22 cellular contexts compared by ENCODE assay signal in the genomic region with DNA sequence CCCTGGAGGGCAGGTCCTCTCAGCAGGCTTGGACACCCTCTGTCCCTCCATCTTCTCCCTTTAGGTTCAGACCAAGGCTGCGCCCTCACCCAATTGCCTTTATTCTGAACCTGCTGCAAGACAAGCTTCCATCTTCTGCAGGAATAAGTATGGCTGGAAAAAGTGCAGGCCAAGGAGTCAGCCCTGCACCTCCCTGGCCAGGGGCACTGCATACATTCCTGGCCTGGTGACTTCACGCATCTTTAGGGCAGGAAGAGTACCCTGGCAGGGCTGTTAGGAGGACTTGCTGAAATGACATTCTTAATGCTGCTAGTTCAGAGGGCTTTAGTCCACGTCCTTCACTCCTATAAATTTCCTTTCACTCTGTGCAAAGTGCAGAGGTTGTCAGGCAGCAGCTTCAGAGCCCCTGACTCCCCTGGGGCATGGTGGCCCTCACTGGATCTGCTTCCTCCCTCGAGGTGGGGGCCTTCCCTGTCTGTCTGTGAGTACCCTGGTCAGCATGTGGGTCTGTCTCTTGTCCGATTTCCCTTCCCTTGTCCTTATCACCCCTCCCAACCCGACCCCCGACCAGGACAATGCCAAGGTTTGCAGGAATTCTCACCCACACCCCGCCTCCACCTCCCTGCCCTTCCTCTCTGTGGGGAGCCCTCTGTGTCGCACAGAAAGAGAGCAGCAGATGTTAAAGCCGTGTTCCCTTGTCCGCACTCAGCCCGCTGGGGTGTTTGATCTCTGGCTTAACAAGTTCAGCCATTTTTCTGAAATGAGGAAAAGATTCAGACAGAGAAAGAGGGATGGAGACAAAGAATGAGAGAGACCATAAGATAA.
DNase-seq lines count a peak whose midpoint lies in the region; ATAC-seq, FAIRE-seq and TF ChIP-seq lines count a peak whose summit lies in the region.
"Had no signal": no experiment of that assay in that cellular context is flagged by ENCODE, and none has a peak within 500 bp of the region (broad histone marks: within the 10 kb centered on the region; RNA-seq: fewer than 3 reads in every experiment).

No MANE protein-coding gene starts in this region.

- H3K4me3 Mint-ChIP-seq in astrocyte (ENCODE audit: unreplicated experiment) = peak overlapping the region; percentile 20
- H3K4me3 Mint-ChIP-seq: activated CD8-positive, alpha-beta T cell treated with anti-CD3 and anti-CD28 coated beads for 36 hours; B cell had no signal

- no peaks in the 10 kb centered on the region for H3K9me3 ChIP-seq in astrocyte (ENCODE audit: insufficient read depth, low read depth, low read length)
- H3K9me3 ChIP-seq: right atrium auricular region, upper lobe of right lung had no signal

- no peaks in the 10 kb centered on the region for H4K20me1 ChIP-seq in astrocyte (ENCODE audit: insufficient read depth, low read length)

- H3K27me3 Mint-ChIP-seq in astrocyte (ENCODE audit: low read depth, unreplicated experiment) = peaks cover 30% of the 10 kb centered on the region

- H3K27me3 ChIP-seq in astrocyte (ENCODE audit: insufficient read depth, low read length) = peaks cover 2% of the 10 kb centered on the region
- H3K27me3 ChIP-seq: right atrium auricular region had no signal

- intact Hi-C loops in posterior vena cava (cut with DNase I) (no loop called here), Right ventricle myocardium inferior (cut with DNase I) (no loop called here)

- no peaks in the 10 kb centered on the region for H3K79me2 ChIP-seq in astrocyte (ENCODE audit: insufficient read depth, low read length)

- no peak overlapping the region for H2AFZ ChIP-seq in astrocyte (ENCODE audit: low read depth, low read length)

- no peak for TF ChIP-seq CTCF in astrocyte (IDR thresholded peaks at IDR 0.05; ENCODE audit: insufficient read depth, low read depth, low read length)

- H3K36me3 ChIP-seq in astrocyte (ENCODE audit: insufficient read depth, low read length) = no peaks in the 10 kb centered on the region
- H3K36me3 ChIP-seq: right atrium auricular region, upper lobe of right lung had no signal

- FAIRE-seq in astrocyte (lab: Jason Lieb, UNC) = no peak

- DNase-seq in NCI-H2171 treated with DMSO at 0.1 percent for 48 hours (lab: John Stamatoyannopoulos, UW) (peak; percentile 70), NCI-H2171 (lab: John Stamatoyannopoulos, UW) (no peak), astrocyte (ENCODE audit: low read depth) (no peak), iPS-NIHi7 (ENCODE audit: extremely low spot score) (peak; percentile 58), posterior vena cava (ENCODE audit: low spot score) (peak; percentile 50), Right ventricle myocardium inferior (ENCODE audit: missing footprints) (no peak)
- DNase-seq: activated CD8-positive, alpha-beta T cell treated with anti-CD3 and anti-CD28 coated beads for 36 hours; foreskin keratinocyte; MM.1S; NCI-H1694 treated with DMSO at 0.1 percent for 48 hours; NCI-H446; occipital lobe; RPMI8226; T-helper 9 cell; upper lobe of right lung had no signal

- no peaks in the 10 kb centered on the region for H3K9me3 Mint-ChIP-seq in astrocyte (ENCODE audit: unreplicated experiment)
- H3K9me3 Mint-ChIP-seq: activated CD8-positive, alpha-beta T cell treated with anti-CD3 and anti-CD28 coated beads for 36 hours had no signal

- no peak overlapping the region for H3K4me2 ChIP-seq in astrocyte (ENCODE audit: low read length)

- no peak overlapping the region for H3K27ac ChIP-seq in astrocyte (ENCODE audit: low read depth, low read length)
- H3K27ac ChIP-seq: epithelial cell of prostate, foreskin keratinocyte, HL-60, right atrium auricular region, upper lobe of right lung had no signal

- peak overlapping the region; percentile 77 for H3K27ac Mint-ChIP-seq in astrocyte (ENCODE audit: unreplicated experiment)
- H3K27ac Mint-ChIP-seq: activated CD8-positive, alpha-beta T cell treated with anti-CD3 and anti-CD28 coated beads for 36 hours; B cell had no signal

- H3K9ac ChIP-seq in astrocyte (ENCODE audit: low read length) = no peak overlapping the region

- H3K36me3 Mint-ChIP-seq in astrocyte (ENCODE audit: low read depth, unreplicated experiment) = no peaks in the 10 kb centered on the region

- H3K4me3 ChIP-seq in astrocyte (ENCODE audit: insufficient read depth, low read depth, low read length) = no peak overlapping the region
- H3K4me3 ChIP-seq: right atrium auricular region, upper lobe of right lung had no signal

- H3K4me1 Mint-ChIP-seq in astrocyte (ENCODE audit: low read depth, unreplicated experiment) = peaks cover 28% of the 10 kb centered on the region
- H3K4me1 Mint-ChIP-seq: B cell had no signal

- peaks cover 26% of the 10 kb centered on the region for H3K4me1 ChIP-seq in astrocyte (ENCODE audit: insufficient read depth, low read length)
- H3K4me1 ChIP-seq: foreskin keratinocyte, upper lobe of right lung had no signal

- ATAC-seq in GM18868 (IDR thresholded peaks at IDR 0.05; ENCODE audit: unreplicated experiment) = no peak
- ATAC-seq in Right ventricle myocardium inferior = no peak
- no peak for ATAC-seq in HG03139 (IDR thresholded peaks at IDR 0.05; ENCODE audit: unreplicated experiment)
- ATAC-seq: activated CD8-positive, alpha-beta T cell treated with anti-CD3 and anti-CD28 coated beads for 36 hours; foreskin keratinocyte; left lobe of liver; upper lobe of right lung had no signal

Comparison
In these comparisons a context has a peak if more than half of its experiments do, and no peak if none do; other contexts are left out.
1. DNase-seq: peak in NCI-H2171 treated with DMSO at 0.1 percent for 48 hours (single experiment), iPS-NIHi7 (single experiment) and posterior vena cava (single experiment); none in NCI-H2171 (single experiment), astrocyte (single experiment) and Right ventricle myocardium inferior (single experiment).